In the genomic region with DNA sequence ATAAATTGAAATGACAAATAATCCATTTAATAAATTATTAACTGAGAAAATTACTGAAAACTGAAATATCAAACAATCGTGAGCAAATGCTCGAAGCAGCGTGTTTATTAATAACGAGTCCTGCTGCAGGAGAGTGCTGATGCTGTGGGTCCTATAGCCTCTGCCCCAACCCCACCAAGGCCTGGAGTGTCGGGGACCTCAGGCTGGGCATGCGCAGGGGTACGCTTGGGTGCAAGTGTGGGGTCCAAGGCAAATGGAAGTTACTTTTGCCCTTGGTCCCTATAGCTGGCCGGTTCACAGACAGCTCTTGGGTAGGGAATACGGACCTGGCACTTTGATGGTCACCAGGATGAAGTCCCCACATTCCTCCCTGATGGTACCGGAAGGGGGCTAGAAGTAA, we compare ENCODE assay signal across 10 cellular contexts. TPM values are rescaled to one million over a fixed set of nuclear protein-coding genes. Genes with fewer than 3 reads are reported as not detected.
"Had no signal": no experiment of that assay in that cellular context is flagged by ENCODE, and none has a peak within 500 bp of the region (broad histone marks: within the 10 kb centered on the region; RNA-seq: fewer than 3 reads in every experiment).

No MANE protein-coding gene starts in this region.

- H3K9me3 ChIP-seq: HAP-1 had no signal

- DNase-seq: GM23248, GOT3, H7, H9, HFFc6 had no signal

- H3K4me2 ChIP-seq: GM23338 had no signal

- H3K9ac ChIP-seq: GM23248 had no signal

- ATAC-seq: GM23338, HCT116 had no signal

- H3K36me3 ChIP-seq: HAP-1 had no signal

- H3K27ac ChIP-seq: GM23248 had no signal

- H2AFZ ChIP-seq: GM23248 had no signal

- H3K4me3 ChIP-seq: GM23248, GM23338, HAP-1 had no signal

- FAIRE-seq: H54 had no signal

RNA-seq across cellular contexts. Expression of gene CELF4, which starts 43.3 kb away (rescaled TPM):
- total RNA-seq: GM23248, H4, HFFc6 had no signal
